Comparison of ENCODE assay signal across 8 cellular contexts in genomic region chr20:5080384-5080877, GRCh38. TPM values are rescaled to one million over a fixed set of nuclear protein-coding genes. Genes with fewer than 3 reads are reported as not detected.
DNase-seq lines count a peak whose midpoint lies in the region; ATAC-seq and TF ChIP-seq lines count a peak whose summit lies in the region.

No MANE protein-coding gene starts in this region.

- peak overlapping the region; percentile 1 for H3K27ac ChIP-seq in psoas muscle

- no peak overlapping the region for H3K4me3 ChIP-seq in psoas muscle

- 73 to 93% (median 84%) methylated on average over 10 of the region's 10 CpGs for WGBS in psoas muscle, 3 donors

- DNase-seq in activated CD4-positive, alpha-beta T cell treated with anti-CD3 and anti-CD28 coated beads for 48 hours: peak; percentile 36
- no peak for DNase-seq in activated CD4-positive, alpha-beta T cell treated with anti-CD3 and anti-CD28 coated beads for 1 hour
- DNase-seq in NOMO-1 treated with DMSO at 0.1 percent for 48 hours (lab: John Stamatoyannopoulos, UW; ENCODE audit: unreplicated experiment): peak; percentile 98
- peak; percentile 67 to 74 for DNase-seq in psoas muscle
- no peak for DNase-seq in WTC11 (ENCODE audit: low spot score)

- H3K27me3 Mint-ChIP-seq in dendritic cell treated with granulocyte-macrophage colony-stimulating factor and Interleukin-4, amounts not matched to agents 40 ng/mL and 50 ng/mL, for 4 days: no peaks in the 10 kb centered on the region
- no peaks in the 10 kb centered on the region for H3K27me3 Mint-ChIP-seq in WTC11 (ENCODE audit: low read depth)

- POLR2A ChIA-PET in WTC11 (lab: Charles Lee): no interaction called here

- peak; percentile 44 to 71 (median 60) for ATAC-seq in psoas muscle
- ATAC-seq in WTC11: no peak
- no peak for ATAC-seq in HG02571 (IDR thresholded peaks at IDR 0.05; ENCODE audit: unreplicated experiment)
- ATAC-seq in GM19452 (IDR thresholded peaks at IDR 0.05; ENCODE audit: unreplicated experiment): no peak

- CTCF ChIA-PET in WTC11 (lab: Charles Lee): interaction anchor here (1.0 kb wide), 1 partner anchor 340 kb away, joined by 4 read pairs; no protein-coding TSS in a partner anchor

- TF ChIP-seq CTCF in psoas muscle (IDR thresholded peaks at IDR 0.05): no peak
- no peak for TF ChIP-seq CTCF in WTC11 (IDR thresholded peaks at IDR 0.05)

- H3K36me3 ChIP-seq in psoas muscle (ENCODE audit: insufficient read depth in 1 of 2, low read depth in 1 of 2): no peaks in the 10 kb centered on the region

- H3K9me3 Mint-ChIP-seq in dendritic cell treated with granulocyte-macrophage colony-stimulating factor and Interleukin-4, amounts not matched to agents 40 ng/mL and 50 ng/mL, for 4 days: no peaks in the 10 kb centered on the region
- no peaks in the 10 kb centered on the region for H3K9me3 Mint-ChIP-seq in WTC11

- H3K27me3 ChIP-seq in psoas muscle (ENCODE audit: insufficient read depth in 3 of 3, low read length in 2 of 3): no peaks in the 10 kb centered on the region

- H3K27ac Mint-ChIP-seq in dendritic cell treated with granulocyte-macrophage colony-stimulating factor and Interleukin-4, amounts not matched to agents 40 ng/mL and 50 ng/mL, for 4 days: peak overlapping the region; percentile 94
- no peak overlapping the region for H3K27ac Mint-ChIP-seq in WTC11

- H3K4me1 Mint-ChIP-seq in dendritic cell treated with granulocyte-macrophage colony-stimulating factor and Interleukin-4, amounts not matched to agents 40 ng/mL and 50 ng/mL, for 4 days (ENCODE audit: low read depth): peaks cover 66% of the 10 kb centered on the region
- H3K4me1 Mint-ChIP-seq in WTC11: 0 out of 2 replicates have a peak, but pooled peaks cover 6% of the 10 kb centered on the region

- intact Hi-C loops in dendritic cell treated with granulocyte-macrophage colony-stimulating factor and Interleukin-4, amounts not matched to agents 40 ng/mL and 50 ng/mL, for 4 days (cut with micrococcal nuclease): loop anchor here (5.0 to 10.0 kb wide), 2 partner anchors 33 to 266 kb away; no protein-coding TSS in a partner anchor
- intact Hi-C loops in psoas muscle (cut with DNase I): no loop called here

- peak overlapping the region; percentile 44 for H3K4me3 Mint-ChIP-seq in dendritic cell treated with granulocyte-macrophage colony-stimulating factor and Interleukin-4, amounts not matched to agents 40 ng/mL and 50 ng/mL, for 4 days
- H3K4me3 Mint-ChIP-seq in WTC11: no peak overlapping the region

- H3K4me1 ChIP-seq in psoas muscle: no peaks in the 10 kb centered on the region

- H3K36me3 Mint-ChIP-seq in dendritic cell treated with granulocyte-macrophage colony-stimulating factor and Interleukin-4, amounts not matched to agents 40 ng/mL and 50 ng/mL, for 4 days (ENCODE audit: low read depth): no peaks in the 10 kb centered on the region
- H3K36me3 Mint-ChIP-seq in WTC11: no peaks in the 10 kb centered on the region

- no peaks in the 10 kb centered on the region for H3K9me3 ChIP-seq in psoas muscle

TF ChIP-seq in WTC11, 78 proteins besides CTCF, POLR2A, EP300 and RAD21 (continues in another document):
- TF ChIP-seq FOXP4 (CRISPR knock-in tag; IDR thresholded peaks at IDR 0.05): no peak
- TF ChIP-seq CREM (CRISPR knock-in tag; IDR thresholded peaks at IDR 0.05): no peak
- no peak for TF ChIP-seq ZBTB21 (CRISPR knock-in tag; IDR thresholded peaks at IDR 0.05; ENCODE audit: borderline replicate concordance)
- TF ChIP-seq MXD4 (CRISPR knock-in tag; IDR thresholded peaks at IDR 0.05; ENCODE audit: borderline replicate concordance): no peak
- TF ChIP-seq ZNF317 (CRISPR knock-in tag; IDR thresholded peaks at IDR 0.05; ENCODE audit: borderline replicate concordance, low read depth): no peak
- TF ChIP-seq MLX (CRISPR knock-in tag; IDR thresholded peaks at IDR 0.05): no peak
- TF ChIP-seq RORB (CRISPR knock-in tag; IDR thresholded peaks at IDR 0.05): no peak
- TF ChIP-seq ZMAT4 (CRISPR knock-in tag; IDR thresholded peaks at IDR 0.05): no peak
- TF ChIP-seq ZNF219 (CRISPR knock-in tag; IDR thresholded peaks at IDR 0.05; ENCODE audit: borderline replicate concordance): no peak
- no peak for TF ChIP-seq GTF2I (CRISPR knock-in tag; conservative IDR thresholded peaks at IDR 0.05)
- no peak for TF ChIP-seq ARID4B (CRISPR knock-in tag; IDR thresholded peaks at IDR 0.05; ENCODE audit: borderline replicate concordance)
- TF ChIP-seq FOXJ3 (CRISPR knock-in tag; IDR thresholded peaks at IDR 0.05; ENCODE audit: borderline replicate concordance): no peak
- no peak for TF ChIP-seq TCF7 (CRISPR knock-in tag; IDR thresholded peaks at IDR 0.05; ENCODE audit: low read depth)
- no peak for TF ChIP-seq ZSCAN18 (CRISPR knock-in tag; IDR thresholded peaks at IDR 0.05)

RNA-seq across cellular contexts. Expression of gene TMEM230, which starts 32.4 kb away (rescaled TPM):
- 10 to 100 TPM; 71.8 to 99.9 (median 82.2) TPM for total RNA-seq in psoas muscle
- polyA plus RNA-seq in psoas muscle: 100 to 1,000 TPM; 120 to 146 (median 126) TPM
- total RNA-seq in WTC11 (2021): 72.7 to 78.4 TPM (median 73.9 TPM) in 3 replicates

RNA-seq across cellular contexts. Expression of gene PCNA, which starts 39.3 kb away (rescaled TPM):
- 10 to 100 TPM; 13.2 to 19.1 (median 16.3) TPM for total RNA-seq in psoas muscle
- 10 to 100 TPM; 25.5 to 53.0 (median 37.8) TPM for polyA plus RNA-seq in psoas muscle
- 239 to 262 TPM (median 240 TPM) in 3 replicates for total RNA-seq in WTC11 (2021)

RNA-seq across cellular contexts. Expression of gene CDS2, which starts 46.4 kb away (rescaled TPM):
- total RNA-seq in psoas muscle (10 to 100 TPM; 18.1 to 34.1 (median 25.2) TPM), WTC11 (2021) (49.1 to 56.6 TPM (median 54.9 TPM) in 3 replicates)
- 10 to 100 TPM in 2 of 3 donors, 1 to 10 TPM in 1; 8.0 to 19.5 (median 15.2) TPM for polyA plus RNA-seq in psoas muscle

Comparison
In these comparisons a context has a peak if more than half of its experiments do, and no peak if none do; other contexts are left out.
1. DNase-seq: peak in activated CD4-positive, alpha-beta T cell treated with anti-CD3 and anti-CD28 coated beads for 48 hours (single experiment), NOMO-1 treated with DMSO at 0.1 percent for 48 hours (single experiment) and psoas muscle (2 of 2); none in activated CD4-positive, alpha-beta T cell treated with anti-CD3 and anti-CD28 coated beads for 1 hour (single experiment) and WTC11 (single experiment).
2. ATAC-seq: peak in psoas muscle (4 of 4); none in WTC11 (single experiment), HG02571 (single experiment) and GM19452 (single experiment).
3. RNA of gene PCNA, which starts 39.3 kb away (total RNA-seq): 239 to 262 TPM in WTC11; 13.2 to 19.1 TPM in psoas muscle; every median in the first group is over 10 times any median in the second.